ENCODE assay signal across 2 cellular contexts in genomic region chr9:136685216-136685615, GRCh38.
TF ChIP-seq lines count a peak whose summit lies in the region.

No MANE protein-coding gene starts in this region.

TF ChIP-seq in HCT116, 20 proteins besides CTCF, POLR2A, EP300 and RAD21:
- TF ChIP-seq EZH2phosphoT487 (IDR thresholded peaks at IDR 0.05; ENCODE audit: borderline replicate concordance) = no peak
- no peak for TF ChIP-seq SP1 (IDR thresholded peaks at IDR 0.05; ENCODE audit: low read depth)
- TF ChIP-seq TCF7L2 (IDR thresholded peaks at IDR 0.05; ENCODE audit: borderline replicate concordance, extremely low read depth, insufficient read depth, insufficient read length) = no peak
- TF ChIP-seq, protein P1, sequence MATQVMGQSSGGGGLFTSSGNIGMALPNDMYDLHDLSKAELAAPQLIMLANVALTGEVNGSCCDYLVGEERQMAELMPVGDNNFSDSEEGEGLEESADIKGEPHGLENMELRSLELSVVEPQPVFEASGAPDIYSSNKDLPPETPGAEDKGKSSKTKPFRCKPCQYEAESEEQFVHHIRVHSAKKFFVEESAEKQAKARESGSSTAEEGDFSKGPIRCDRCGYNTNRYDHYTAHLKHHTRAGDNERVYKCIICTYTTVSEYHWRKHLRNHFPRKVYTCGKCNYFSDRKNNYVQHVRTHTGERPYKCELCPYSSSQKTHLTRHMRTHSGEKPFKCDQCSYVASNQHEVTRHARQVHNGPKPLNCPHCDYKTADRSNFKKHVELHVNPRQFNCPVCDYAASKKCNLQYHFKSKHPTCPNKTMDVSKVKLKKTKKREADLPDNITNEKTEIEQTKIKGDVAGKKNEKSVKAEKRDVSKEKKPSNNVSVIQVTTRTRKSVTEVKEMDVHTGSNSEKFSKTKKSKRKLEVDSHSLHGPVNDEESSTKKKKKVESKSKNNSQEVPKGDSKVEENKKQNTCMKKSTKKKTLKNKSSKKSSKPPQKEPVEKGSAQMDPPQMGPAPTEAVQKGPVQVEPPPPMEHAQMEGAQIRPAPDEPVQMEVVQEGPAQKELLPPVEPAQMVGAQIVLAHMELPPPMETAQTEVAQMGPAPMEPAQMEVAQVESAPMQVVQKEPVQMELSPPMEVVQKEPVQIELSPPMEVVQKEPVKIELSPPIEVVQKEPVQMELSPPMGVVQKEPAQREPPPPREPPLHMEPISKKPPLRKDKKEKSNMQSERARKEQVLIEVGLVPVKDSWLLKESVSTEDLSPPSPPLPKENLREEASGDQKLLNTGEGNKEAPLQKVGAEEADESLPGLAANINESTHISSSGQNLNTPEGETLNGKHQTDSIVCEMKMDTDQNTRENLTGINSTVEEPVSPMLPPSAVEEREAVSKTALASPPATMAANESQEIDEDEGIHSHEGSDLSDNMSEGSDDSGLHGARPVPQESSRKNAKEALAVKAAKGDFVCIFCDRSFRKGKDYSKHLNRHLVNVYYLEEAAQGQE (IDR thresholded peaks at IDR 0.05; ENCODE audit: low read depth) = no peak
- TF ChIP-seq EGR1 (IDR thresholded peaks at IDR 0.05; ENCODE audit: low read depth) = no peak
- no peak for TF ChIP-seq SIN3A (IDR thresholded peaks at IDR 0.05; ENCODE audit: low read depth)
- TF ChIP-seq SRF (IDR thresholded peaks at IDR 0.05; ENCODE audit: low read depth) = no peak
- no peak for TF ChIP-seq POLR2AphosphoS5 (IDR thresholded peaks at IDR 0.05; ENCODE audit: low read depth, low read length)
- TF ChIP-seq, protein P2, sequence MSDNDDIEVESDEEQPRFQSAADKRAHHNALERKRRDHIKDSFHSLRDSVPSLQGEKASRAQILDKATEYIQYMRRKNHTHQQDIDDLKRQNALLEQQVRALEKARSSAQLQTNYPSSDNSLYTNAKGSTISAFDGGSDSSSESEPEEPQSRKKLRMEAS (IDR thresholded peaks at IDR 0.05) = no peak
- no peak for TF ChIP-seq ZNF274 (IDR thresholded peaks at IDR 0.05; ENCODE audit: low read depth, low read length)
- no peak for TF ChIP-seq ATF3 (IDR thresholded peaks at IDR 0.05)
- TF ChIP-seq CBX3 (IDR thresholded peaks at IDR 0.05; ENCODE audit: low read depth) = no peak
- TF ChIP-seq ELF1 (IDR thresholded peaks at IDR 0.05; ENCODE audit: borderline replicate concordance, low read depth) = no peak
TF ChIP-seq in HCT116: peak in this region for 0.

TF ChIP-seq in H1, 55 proteins besides CTCF, POLR2A, EP300 and RAD21:
- TF ChIP-seq NANOG (IDR thresholded peaks at IDR 0.05; ENCODE audit: insufficient read depth, low read depth, low read length, poor library complexity, severe bottlenecking) (no peak), YY1 (IDR thresholded peaks at IDR 0.05; ENCODE audit: low read depth, low read length) (no peak), USF2 (IDR thresholded peaks at IDR 0.05; ENCODE audit: low read length) (no peak), CHD1 (IDR thresholded peaks at IDR 0.05; ENCODE audit: low read depth, low read length) (no peak), RNF2 (IDR thresholded peaks at IDR 0.05; ENCODE audit: borderline replicate concordance, low read depth, low read length, missing control alignments, poor library complexity, severe bottlenecking) (no peak), FOSL1 (IDR thresholded peaks at IDR 0.05; ENCODE audit: insufficient read depth, low read depth, low read length) (no peak), TCF12 (IDR thresholded peaks at IDR 0.05; ENCODE audit: low read depth, low read length) (no peak), EGR1 (IDR thresholded peaks at IDR 0.05; ENCODE audit: borderline replicate concordance, low read depth, low read length) (no peak), SIX5 (IDR thresholded peaks at IDR 0.05; ENCODE audit: low read depth, low read length) (no peak), SP1 (IDR thresholded peaks at IDR 0.05; ENCODE audit: low read depth, low read length) (no peak), JUN (IDR thresholded peaks at IDR 0.05; ENCODE audit: low read depth, low read length) (no peak), CEBPB (IDR thresholded peaks at IDR 0.05; ENCODE audit: low read depth, low read length) (no peak), RBBP5 (IDR thresholded peaks at IDR 0.05; ENCODE audit: borderline replicate concordance, low read depth, low read length) (no peak), SP4 (IDR thresholded peaks at IDR 0.05; ENCODE audit: low read length) (no peak), GABPA (IDR thresholded peaks at IDR 0.05; ENCODE audit: borderline replicate concordance, insufficient read depth, low read length) (no peak), KDM1A (IDR thresholded peaks at IDR 0.05; ENCODE audit: borderline replicate concordance, low read length) (no peak), POLR2AphosphoS5 (IDR thresholded peaks at IDR 0.05; ENCODE audit: low read depth, low read length) (no peak)
- TF ChIP-seq, protein P3, sequence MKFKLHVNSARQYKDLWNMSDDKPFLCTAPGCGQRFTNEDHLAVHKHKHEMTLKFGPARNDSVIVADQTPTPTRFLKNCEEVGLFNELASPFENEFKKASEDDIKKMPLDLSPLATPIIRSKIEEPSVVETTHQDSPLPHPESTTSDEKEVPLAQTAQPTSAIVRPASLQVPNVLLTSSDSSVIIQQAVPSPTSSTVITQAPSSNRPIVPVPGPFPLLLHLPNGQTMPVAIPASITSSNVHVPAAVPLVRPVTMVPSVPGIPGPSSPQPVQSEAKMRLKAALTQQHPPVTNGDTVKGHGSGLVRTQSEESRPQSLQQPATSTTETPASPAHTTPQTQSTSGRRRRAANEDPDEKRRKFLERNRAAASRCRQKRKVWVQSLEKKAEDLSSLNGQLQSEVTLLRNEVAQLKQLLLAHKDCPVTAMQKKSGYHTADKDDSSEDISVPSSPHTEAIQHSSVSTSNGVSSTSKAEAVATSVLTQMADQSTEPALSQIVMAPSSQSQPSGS (IDR thresholded peaks at IDR 0.05; ENCODE audit: low read length) = no peak
